9 cellular contexts compared by ENCODE assay signal in the genomic region with DNA sequence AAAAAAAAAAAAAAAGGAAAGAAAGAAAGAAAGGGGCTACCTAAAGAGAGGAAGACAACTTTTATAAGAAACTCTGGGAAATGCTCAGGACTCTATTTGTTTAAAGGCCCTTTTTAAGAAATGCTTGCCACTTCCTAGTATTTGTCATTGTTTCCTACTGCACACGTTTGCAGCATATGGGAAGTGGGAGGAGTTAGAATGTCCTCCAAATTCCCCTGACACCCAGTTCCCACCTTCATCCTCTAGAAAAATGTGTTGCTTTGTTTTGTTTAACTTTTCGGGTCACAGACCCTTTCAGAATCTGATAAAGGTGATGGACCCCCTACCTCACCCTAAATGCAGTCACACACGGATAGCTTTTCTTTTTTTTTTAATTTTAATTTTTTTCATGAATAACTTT. TPM values are rescaled to one million over a fixed set of nuclear protein-coding genes. Genes with fewer than 3 reads are reported as not detected.
DNase-seq lines count a peak whose midpoint lies in the region; ATAC-seq and TF ChIP-seq lines count a peak whose summit lies in the region.
"Had no signal": no experiment of that assay in that cellular context is flagged by ENCODE, and none has a peak within 500 bp of the region (broad histone marks: within the 10 kb centered on the region; RNA-seq: fewer than 3 reads in every experiment).

No MANE protein-coding gene starts in this region.

- TF ChIP-seq CTCF in HEK293 (tag by site-specific recombination; IDR thresholded peaks at IDR 0.05) (no peak), brain microvascular endothelial cell (IDR thresholded peaks at IDR 0.05; ENCODE audit: low read depth, low read length, missing control alignments) (no peak)

- POLR2A ChIA-PET in CD8-positive, alpha-beta memory T cell (lab: Charles Lee) = no interaction called here
- POLR2A ChIA-PET in HEK293 (lab: Yijun Ruan, JAX) = no interaction called here
- POLR2A ChIA-PET in naive thymus-derived CD4-positive, alpha-beta T cell (lab: Charles Lee) = interaction anchor here (0.6 kb wide), 3 partner anchors 44 to 205 kb away, joined by 3 to 6 read pairs (median 5); no protein-coding TSS in a partner anchor

- no peaks in the 10 kb centered on the region for H3K27me3 Mint-ChIP-seq in CD8-positive, alpha-beta memory T cell
- H3K27me3 Mint-ChIP-seq in activated T-helper 17 cell treated with anti-CD3 and anti-CD28 coated beads, Interleukin-2, amount 50 U/mL, for 72 hours = no peaks in the 10 kb centered on the region
- H3K27me3 Mint-ChIP-seq in naive thymus-derived CD4-positive, alpha-beta T cell = no peaks in the 10 kb centered on the region

- no peak overlapping the region for H3K4me3 ChIP-seq in CD8-positive, alpha-beta memory T cell (ENCODE audit: low read length)
- no peak overlapping the region for H3K4me3 ChIP-seq in HEK293 (ENCODE audit: low read depth, low read length)
- no peak overlapping the region for H3K4me3 ChIP-seq in naive thymus-derived CD4-positive, alpha-beta T cell (ENCODE audit: low read length)
- H3K4me3 ChIP-seq in brain microvascular endothelial cell (ENCODE audit: low read depth, low read length) = no peak overlapping the region

- H3K4me3 Mint-ChIP-seq in CD8-positive, alpha-beta memory T cell = peak overlapping the region in 1 of 7 donors; percentile 60
- peak overlapping the region; percentile 71 for H3K4me3 Mint-ChIP-seq in activated T-helper 17 cell treated with anti-CD3 and anti-CD28 coated beads, Interleukin-2, amount 50 U/mL, for 72 hours
- peak overlapping the region; percentile 51 to 85 (median 63) for H3K4me3 Mint-ChIP-seq in naive thymus-derived CD4-positive, alpha-beta T cell

- CTCF ChIA-PET in CD8-positive, alpha-beta memory T cell (lab: Charles Lee) = interaction anchor here (1.1 to 1.3 kb wide), 2 partner anchors 128 to 193 kb away, joined by 4 to 5 read pairs; no protein-coding TSS in a partner anchor
- CTCF ChIA-PET in HEK293 (lab: Yijun Ruan, JAX) = interaction anchor here (0.9 to 1.5 kb wide), 2 partner anchors 8 to 129 kb away, joined by 4 to 5 read pairs; no protein-coding TSS in a partner anchor
- CTCF ChIA-PET in naive thymus-derived CD4-positive, alpha-beta T cell (lab: Charles Lee) = interaction anchor here (0.5 to 1.5 kb wide), 3 partner anchors 12 to 192 kb away, joined by 3 to 6 read pairs (median 3); no protein-coding TSS in a partner anchor

- H3K4me1 Mint-ChIP-seq in CD8-positive, alpha-beta memory T cell = peaks cover 17 to 34% (median 21%) of the 10 kb centered on the region in 3 donors
- peaks cover 18% of the 10 kb centered on the region for H3K4me1 Mint-ChIP-seq in activated T-helper 17 cell treated with anti-CD3 and anti-CD28 coated beads, Interleukin-2, amount 50 U/mL, for 72 hours
- H3K4me1 Mint-ChIP-seq in naive thymus-derived CD4-positive, alpha-beta T cell = peaks cover 29 to 56% (median 51%) of the 10 kb centered on the region in 7 donors

- H3K9me3 ChIP-seq in CD8-positive, alpha-beta memory T cell (ENCODE audit: low read length) = no peaks in the 10 kb centered on the region
- H3K9me3 ChIP-seq in HEK293 (ENCODE audit: control insufficient read depth, insufficient read depth, low read depth, low read length) = no peaks in the 10 kb centered on the region
- H3K9me3 ChIP-seq in naive thymus-derived CD4-positive, alpha-beta T cell (ENCODE audit: control insufficient read depth in 2 of 3, low read length in 3 of 3) = no peaks in the 10 kb centered on the region

- no peak overlapping the region for H3K27ac ChIP-seq in CD8-positive, alpha-beta memory T cell (ENCODE audit: low read depth, low read length)
- H3K27ac ChIP-seq in HEK293 (ENCODE audit: extremely low read depth, low read depth, low read length) (no peak overlapping the region), brain microvascular endothelial cell (no peak overlapping the region)
- no peak overlapping the region for H3K27ac ChIP-seq in naive thymus-derived CD4-positive, alpha-beta T cell (ENCODE audit: low read depth, low read length)

- H3K27ac Mint-ChIP-seq in CD8-positive, alpha-beta memory T cell = peak overlapping the region in 5 of 8 donors; percentile 38 to 83 (median 53)
- H3K27ac Mint-ChIP-seq in activated T-helper 17 cell treated with anti-CD3 and anti-CD28 coated beads, Interleukin-2, amount 50 U/mL, for 72 hours = peak overlapping the region; percentile 95
- peak overlapping the region in 8 of 9 donors; percentile 56 to 96 (median 74) for H3K27ac Mint-ChIP-seq in naive thymus-derived CD4-positive, alpha-beta T cell

- DNase-seq in CD8-positive, alpha-beta memory T cell = no peak
- no peak for DNase-seq in naive thymus-derived CD4-positive, alpha-beta T cell
- DNase-seq in brain microvascular endothelial cell (no peak), NCI-H1436 (lab: John Stamatoyannopoulos, UW) (no peak), NCI-H82 (lab: John Stamatoyannopoulos, UW) (no peak)
- DNase-seq: HCEC 1CT, NCI-H146 had no signal

- in situ Hi-C loops in brain microvascular endothelial cell (cut with HindIII; ENCODE audit: low pct_ligation_motif_present, low sequenced_read_pairs) = no loop called here

- H3K36me3 Mint-ChIP-seq in CD8-positive, alpha-beta memory T cell = peaks cover 0 to 3% (median 0%) of the 10 kb centered on the region in 3 donors
- H3K36me3 Mint-ChIP-seq in activated T-helper 17 cell treated with anti-CD3 and anti-CD28 coated beads, Interleukin-2, amount 50 U/mL, for 72 hours (ENCODE audit: low read depth) = no peaks in the 10 kb centered on the region
- H3K36me3 Mint-ChIP-seq in naive thymus-derived CD4-positive, alpha-beta T cell = peaks cover 0 to 5% (median 0%) of the 10 kb centered on the region in 5 donors

- ATAC-seq in activated T-helper 17 cell treated with anti-CD3 and anti-CD28 coated beads, Interleukin-2, amount 50 U/mL, for 72 hours (replicated peaks) = peak; percentile 86
- peak; percentile 58 for ATAC-seq in naive thymus-derived CD4-positive, alpha-beta T cell

- no peaks in the 10 kb centered on the region for H3K36me3 ChIP-seq in CD8-positive, alpha-beta memory T cell (ENCODE audit: insufficient read depth, low read length)
- no peaks in the 10 kb centered on the region for H3K36me3 ChIP-seq in HEK293 (ENCODE audit: control insufficient read depth in 2 of 2, insufficient read depth in 1 of 2, low read length in 2 of 2)
- no peaks in the 10 kb centered on the region for H3K36me3 ChIP-seq in naive thymus-derived CD4-positive, alpha-beta T cell (ENCODE audit: control insufficient read depth in 2 of 3, insufficient read depth in 3 of 3, low read length in 3 of 3)
- no peaks in the 10 kb centered on the region for H3K36me3 ChIP-seq in brain microvascular endothelial cell (replicated peaks)

- no peaks in the 10 kb centered on the region for H3K9me3 Mint-ChIP-seq in CD8-positive, alpha-beta memory T cell
- no peaks in the 10 kb centered on the region for H3K9me3 Mint-ChIP-seq in activated T-helper 17 cell treated with anti-CD3 and anti-CD28 coated beads, Interleukin-2, amount 50 U/mL, for 72 hours
- H3K9me3 Mint-ChIP-seq in naive thymus-derived CD4-positive, alpha-beta T cell = no peaks in the 10 kb centered on the region

- peaks cover 27% of the 10 kb centered on the region for H3K4me1 ChIP-seq in CD8-positive, alpha-beta memory T cell (ENCODE audit: insufficient read depth, low read length)
- no peaks in the 10 kb centered on the region for H3K4me1 ChIP-seq in HEK293 (ENCODE audit: control insufficient read depth, insufficient read depth, low read length)
- H3K4me1 ChIP-seq in naive thymus-derived CD4-positive, alpha-beta T cell (ENCODE audit: control insufficient read depth in 2 of 2, insufficient read depth in 2 of 2, low read length in 2 of 2) = peaks cover 0 to 20% of the 10 kb centered on the region in 2 donors

- intact Hi-C loops in naive thymus-derived CD4-positive, alpha-beta T cell (cut with micrococcal nuclease) = loop anchor here in 1 of 2 donors (1.0 kb wide), 1 partner anchor 8 kb away; no protein-coding TSS in a partner anchor

- no peaks in the 10 kb centered on the region for H3K27me3 ChIP-seq in CD8-positive, alpha-beta memory T cell (ENCODE audit: insufficient read depth, low read length, poor library complexity, severe bottlenecking)
- no peaks in the 10 kb centered on the region for H3K27me3 ChIP-seq in naive thymus-derived CD4-positive, alpha-beta T cell (ENCODE audit: control insufficient read depth in 2 of 2, insufficient read depth in 2 of 2, low read length in 2 of 2)
- no peaks in the 10 kb centered on the region for H3K27me3 ChIP-seq in brain microvascular endothelial cell (replicated peaks)

TF ChIP-seq in HEK293, 187 proteins besides CTCF, POLR2A, EP300 and RAD21:
- no peak for TF ChIP-seq ZFP3 (tag by site-specific recombination; IDR thresholded peaks at IDR 0.05; ENCODE audit: low read depth)
- TF ChIP-seq, protein P1, sequence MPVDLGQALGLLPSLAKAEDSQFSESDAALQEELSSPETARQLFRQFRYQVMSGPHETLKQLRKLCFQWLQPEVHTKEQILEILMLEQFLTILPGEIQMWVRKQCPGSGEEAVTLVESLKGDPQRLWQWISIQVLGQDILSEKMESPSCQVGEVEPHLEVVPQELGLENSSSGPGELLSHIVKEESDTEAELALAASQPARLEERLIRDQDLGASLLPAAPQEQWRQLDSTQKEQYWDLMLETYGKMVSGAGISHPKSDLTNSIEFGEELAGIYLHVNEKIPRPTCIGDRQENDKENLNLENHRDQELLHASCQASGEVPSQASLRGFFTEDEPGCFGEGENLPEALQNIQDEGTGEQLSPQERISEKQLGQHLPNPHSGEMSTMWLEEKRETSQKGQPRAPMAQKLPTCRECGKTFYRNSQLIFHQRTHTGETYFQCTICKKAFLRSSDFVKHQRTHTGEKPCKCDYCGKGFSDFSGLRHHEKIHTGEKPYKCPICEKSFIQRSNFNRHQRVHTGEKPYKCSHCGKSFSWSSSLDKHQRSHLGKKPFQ (tag by site-specific recombination; IDR thresholded peaks at IDR 0.05) = peak; percentile 63

RNA-seq across cellular contexts. Expression of a gene that starts 40.8 kb away (rescaled TPM):
- 1 to 10 TPM; 3.3 to 4.2 TPM for total RNA-seq in CD8-positive, alpha-beta memory T cell
- 47.1 TPM for polyA plus RNA-seq in CD8-positive, alpha-beta memory T cell
- total RNA-seq in activated T-helper 17 cell treated with anti-CD3 and anti-CD28 coated beads, Interleukin-2, amount 50 U/mL, for 72 hours = 10 to 100 TPM in 1 of 2 donors, 1 to 10 TPM in 1; 9.2 to 19.9 TPM
- total RNA-seq in naive thymus-derived CD4-positive, alpha-beta T cell = 10 to 100 TPM in 1 of 5 experiments, 1 to 10 TPM in 3, under 1 TPM in 1; 0.84 to 11.2 (median 2.1) TPM
- 10 to 100 TPM in 1 of 2 donors, 1 to 10 TPM in 1; 8.8 to 10.0 TPM for polyA plus RNA-seq in naive thymus-derived CD4-positive, alpha-beta T cell
